Comparison of ENCODE assay signal across 15 cellular contexts in the genomic region with DNA sequence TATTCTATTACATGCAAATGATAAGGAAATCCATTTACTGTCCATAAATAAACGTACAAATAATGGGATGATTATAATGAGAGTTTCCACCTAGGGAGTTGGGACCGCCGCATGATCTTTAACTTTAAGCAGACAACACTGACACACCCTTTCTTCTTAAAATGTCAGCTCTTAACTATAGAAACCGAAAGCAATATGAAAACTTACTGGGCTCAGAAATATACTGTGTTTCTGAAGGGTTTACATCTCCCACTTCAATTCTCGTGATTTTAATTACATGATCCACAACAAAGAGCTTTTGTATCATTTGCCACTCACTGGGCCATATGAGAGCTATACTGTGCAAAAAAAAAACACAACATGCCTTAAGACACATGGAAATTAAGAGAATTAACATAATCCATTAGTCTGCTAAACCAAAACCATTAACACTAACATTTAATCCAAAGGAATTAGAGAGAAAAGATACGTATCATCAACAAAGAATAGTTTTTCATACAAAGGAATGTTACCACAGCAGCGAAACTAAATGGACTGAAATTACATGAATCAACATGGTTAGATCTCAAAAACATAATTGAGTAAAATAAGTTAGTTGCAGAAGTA. TPM values are rescaled to one million over a fixed set of nuclear protein-coding genes. Genes with fewer than 3 reads are reported as not detected.
A peak's percentile ranks its signal among the peaks of the same experiment; 100 is the strongest.
DNase-seq lines count a peak whose midpoint lies in the region; ATAC-seq and TF ChIP-seq lines count a peak whose summit lies in the region.
"Had no signal": no experiment of that assay in that cellular context is flagged by ENCODE, and none has a peak within 500 bp of the region (broad histone marks: within the 10 kb centered on the region; RNA-seq: fewer than 3 reads in every experiment).

No MANE protein-coding gene starts in this region.

- in situ Hi-C loops in GM23248 (cut with MboI), result no loop called here

- WGBS in GM23248 (ENCODE audit: low coverage in 1 of 2, low lambda C conversion rate in 2 of 2, missing lambda C conversion rate in 2 of 2), 2 experiments, result 88 to 90% methylated on average over 7 of the region's 7 CpGs
- WGBS in heart left ventricle, 4 donors, result 89 to 93% (median 91%) methylated on average over 7 of the region's 7 CpGs

- POLR2A ChIA-PET in activated naive CD8-positive, alpha-beta T cell treated with anti-CD3 and anti-CD28 coated beads, Interleukin-2, amount 10 ng/mL, durations not matched to agents 7 days and 5 days (lab: Charles Lee), result interaction anchor here (0.7 kb wide), 1 partner anchor 481 kb away, joined by 3 read pairs; no protein-coding TSS in a partner anchor

- no peak for TF ChIP-seq CTCF in heart left ventricle (IDR thresholded peaks at IDR 0.05)

- 0 out of 2 replicates have a peak, but pooled peaks cover 7% of the 10 kb centered on the region for H3K79me2 ChIP-seq in GM23248 (ENCODE audit: insufficient read depth)

- ATAC-seq in CD4-positive, CD25-positive, alpha-beta regulatory T cell (ENCODE audit: low read depth in 2 of 2), result peak; percentile 57 to 71
- ATAC-seq in activated naive CD8-positive, alpha-beta T cell treated with anti-CD3 and anti-CD28 coated beads, Interleukin-2, amount 10 ng/mL, durations not matched to agents 7 days and 5 days (ENCODE audit: low read depth), result no peak
- ATAC-seq in GM18870 (IDR thresholded peaks at IDR 0.05; ENCODE audit: unreplicated experiment) (no peak), heart left ventricle (no peak)
- ATAC-seq: Right ventricle myocardium inferior, T-cell had no signal

- H3K36me3 ChIP-seq in CD4-positive, CD25-positive, alpha-beta regulatory T cell (ENCODE audit: control insufficient read depth, insufficient read depth, low read length), result peaks cover 76% of the 10 kb centered on the region
- H3K36me3 ChIP-seq in GM23248 (ENCODE audit: low read depth), result peaks cover 28% of the 10 kb centered on the region
- H3K36me3 ChIP-seq in heart left ventricle, result peaks cover 0 to 96% (median 82%) of the 10 kb centered on the region in 9 donors

- peak overlapping the region; percentile 48 for H3K4me2 ChIP-seq in GM23248 (ENCODE audit: unreplicated experiment)

- no peaks in the 10 kb centered on the region for H3K27me3 ChIP-seq in CD4-positive, CD25-positive, alpha-beta regulatory T cell (ENCODE audit: control insufficient read depth, insufficient read depth, low read length)
- H3K27me3 ChIP-seq in GM23248 (replicated peaks; ENCODE audit: insufficient read depth), result no peaks in the 10 kb centered on the region
- no peaks in the 10 kb centered on the region for H3K27me3 ChIP-seq in heart left ventricle

- H3K27ac Mint-ChIP-seq in CD4-positive, CD25-positive, alpha-beta regulatory T cell, result peak overlapping the region; percentile 62 to 81 (median 63)
- peak overlapping the region; percentile 3 for H3K27ac Mint-ChIP-seq in activated naive CD8-positive, alpha-beta T cell treated with anti-CD3 and anti-CD28 coated beads, Interleukin-2, amount 10 ng/mL, durations not matched to agents 7 days and 5 days
- H3K27ac Mint-ChIP-seq: B cell had no signal

- peaks cover 18 to 31% (median 22%) of the 10 kb centered on the region in 4 donors for H3K4me1 Mint-ChIP-seq in CD4-positive, CD25-positive, alpha-beta regulatory T cell
- peaks cover 15% of the 10 kb centered on the region for H3K4me1 Mint-ChIP-seq in activated naive CD8-positive, alpha-beta T cell treated with anti-CD3 and anti-CD28 coated beads, Interleukin-2, amount 10 ng/mL, durations not matched to agents 7 days and 5 days

- H3K36me3 Mint-ChIP-seq in CD4-positive, CD25-positive, alpha-beta regulatory T cell, result peaks cover 42% of the 10 kb centered on the region
- H3K36me3 Mint-ChIP-seq in activated naive CD8-positive, alpha-beta T cell treated with anti-CD3 and anti-CD28 coated beads, Interleukin-2, amount 10 ng/mL, durations not matched to agents 7 days and 5 days, result peaks cover 19% of the 10 kb centered on the region

- H3K4me1 ChIP-seq in CD4-positive, CD25-positive, alpha-beta regulatory T cell (ENCODE audit: control insufficient read depth, insufficient read depth, low read length, poor library complexity, severe bottlenecking), result no peaks in the 10 kb centered on the region
- H3K4me1 ChIP-seq in GM23248 (ENCODE audit: insufficient read depth), result peaks cover 26% of the 10 kb centered on the region
- H3K4me1 ChIP-seq in heart left ventricle, result peaks cover 0 to 15% (median 7%) of the 10 kb centered on the region in 12 donors

- peak overlapping the region in 2 of 4 donors; percentile 16 to 35 for H3K4me3 Mint-ChIP-seq in CD4-positive, CD25-positive, alpha-beta regulatory T cell
- no peak overlapping the region for H3K4me3 Mint-ChIP-seq in activated naive CD8-positive, alpha-beta T cell treated with anti-CD3 and anti-CD28 coated beads, Interleukin-2, amount 10 ng/mL, durations not matched to agents 7 days and 5 days
- H3K4me3 Mint-ChIP-seq: activated naive CD4-positive, alpha-beta T cell treated with anti-CD3 and anti-CD28 coated beads, Interleukin-2, amount 50 U/mL, for 24 hours; B cell; T-cell had no signal

- H3K27ac ChIP-seq in CD4-positive, CD25-positive, alpha-beta regulatory T cell (ENCODE audit: insufficient read depth, low read length, poor library complexity, severe bottlenecking), result peak overlapping the region; percentile 28
- H3K27ac ChIP-seq in GM23248 (peak overlapping the region; percentile 84), heart left ventricle (no peak overlapping the region)

- no peak overlapping the region for H3K4me3 ChIP-seq in CD4-positive, CD25-positive, alpha-beta regulatory T cell (ENCODE audit: low read depth, low read length)
- no peak overlapping the region for H3K4me3 ChIP-seq in GM23248
- no peak overlapping the region for H3K4me3 ChIP-seq in heart left ventricle
- H3K4me3 ChIP-seq: thoracic aorta had no signal

- H3F3A ChIP-seq in GM23248 (ENCODE audit: insufficient read depth), result peaks cover 48% of the 10 kb centered on the region

- H3K9me2 ChIP-seq in GM23248 (ENCODE audit: insufficient read depth), result no peaks in the 10 kb centered on the region

- intact Hi-C loops in heart left ventricle (cut with DNase I), result loop anchor here in 2 of 10 donors (5.0 to 10.0 kb wide), 2 partner anchors 43 to 711 kb away; no protein-coding TSS in a partner anchor

- no peak for TF ChIP-seq POLR2A in heart left ventricle (IDR thresholded peaks at IDR 0.05)

- H2AFZ ChIP-seq in GM23248, result no peak overlapping the region

- no peaks in the 10 kb centered on the region for H3K9me3 Mint-ChIP-seq in CD4-positive, CD25-positive, alpha-beta regulatory T cell
- H3K9me3 Mint-ChIP-seq in activated naive CD8-positive, alpha-beta T cell treated with anti-CD3 and anti-CD28 coated beads, Interleukin-2, amount 10 ng/mL, durations not matched to agents 7 days and 5 days, result no peaks in the 10 kb centered on the region
- H3K9me3 Mint-ChIP-seq: activated naive CD4-positive, alpha-beta T cell treated with anti-CD3 and anti-CD28 coated beads, Interleukin-2, amount 50 U/mL, for 24 hours; T-cell had no signal

- no peaks in the 10 kb centered on the region for H4K20me1 ChIP-seq in GM23248 (ENCODE audit: insufficient read depth)

- peak in 1 of 3 donors; percentile 58 for DNase-seq in CD4-positive, CD25-positive, alpha-beta regulatory T cell
- DNase-seq in GM23248 (no peak), medulla oblongata (ENCODE audit: extremely low spot score) (peak; percentile 42), heart left ventricle (no peak), OCI-M2 (lab: John Stamatoyannopoulos, UW; ENCODE audit: unreplicated experiment) (no peak)
- no peak for DNase-seq in activated naive CD8-positive, alpha-beta T cell treated with anti-CD3 and anti-CD28 coated beads, Interleukin-2, amount 10 ng/mL, durations not matched to agents 7 days and 5 days
- DNase-seq: KG1; NCI-H1048; stimulated activated CD4-positive, alpha-beta T cell treated with anti-CD3 and anti-CD28 coated beads, Interleukin-4, amount 100 ng/mL, for 4 hours; T-cell had no signal

- H3K9me3 ChIP-seq in CD4-positive, CD25-positive, alpha-beta regulatory T cell (ENCODE audit: control insufficient read depth in 2 of 2, low read length in 2 of 2), result no peaks in the 10 kb centered on the region
- H3K9me3 ChIP-seq in GM23248 (ENCODE audit: low read depth) (no peaks in the 10 kb centered on the region), heart left ventricle (no peaks in the 10 kb centered on the region)
- H3K9me3 ChIP-seq: thoracic aorta had no signal

- H3K9ac ChIP-seq in GM23248, result peak overlapping the region; percentile 54

- H3K27me3 Mint-ChIP-seq in CD4-positive, CD25-positive, alpha-beta regulatory T cell, result no peaks in the 10 kb centered on the region
- no peaks in the 10 kb centered on the region for H3K27me3 Mint-ChIP-seq in activated naive CD8-positive, alpha-beta T cell treated with anti-CD3 and anti-CD28 coated beads, Interleukin-2, amount 10 ng/mL, durations not matched to agents 7 days and 5 days
- H3K27me3 Mint-ChIP-seq: activated naive CD4-positive, alpha-beta T cell treated with anti-CD3 and anti-CD28 coated beads, Interleukin-2, amount 50 U/mL, for 24 hours; B cell; T-cell had no signal

RNA-seq across cellular contexts. Expression of gene RAP1GAP, which starts 35.0 kb away (rescaled TPM):
- 0.84 TPM for total RNA-seq in CD4-positive, CD25-positive, alpha-beta regulatory T cell
- polyA plus RNA-seq in CD4-positive, CD25-positive, alpha-beta regulatory T cell, result not detected
- total RNA-seq in GM23248 (2014; rRNA removed; shearing (Covaris generic)), result 0.97 TPM in 1 of 2 replicates, not detected in the other
- 0.41 and 0.67 TPM in 2 replicates for polyA plus RNA-seq in GM23248 (2016; fragmentation: Nextera tagmentation; extraction: Ambion mirVana)
- under 1 TPM; 0.37 to 0.69 TPM for total RNA-seq in activated naive CD8-positive, alpha-beta T cell treated with anti-CD3 and anti-CD28 coated beads, Interleukin-2, amount 10 ng/mL, durations not matched to agents 7 days and 5 days
- 1 to 10 TPM; 3.1 to 8.0 (median 3.8) TPM for total RNA-seq in heart left ventricle
- polyA plus RNA-seq in heart left ventricle, result 1 to 10 TPM in 1 of 2 donors, under 1 TPM in 1; 0.75 to 4.1 TPM

Comparison
In these comparisons a context has a peak if more than half of its experiments do, and no peak if none do; other contexts are left out.
1. ATAC-seq: peak in CD4-positive, CD25-positive, alpha-beta regulatory T cell (2 of 2); none in activated naive CD8-positive, alpha-beta T cell treated with anti-CD3 and anti-CD28 coated beads, Interleukin-2, amount 10 ng/mL, durations not matched to agents 7 days and 5 days (single experiment), GM18870 (single experiment) and heart left ventricle (0 of 4).
2. H3K27ac ChIP-seq: peak in CD4-positive, CD25-positive, alpha-beta regulatory T cell (single experiment) and GM23248 (single experiment); none in heart left ventricle (0 of 12).